Comparison of ENCODE assay signal across 1 cellular context in the genomic region with DNA sequence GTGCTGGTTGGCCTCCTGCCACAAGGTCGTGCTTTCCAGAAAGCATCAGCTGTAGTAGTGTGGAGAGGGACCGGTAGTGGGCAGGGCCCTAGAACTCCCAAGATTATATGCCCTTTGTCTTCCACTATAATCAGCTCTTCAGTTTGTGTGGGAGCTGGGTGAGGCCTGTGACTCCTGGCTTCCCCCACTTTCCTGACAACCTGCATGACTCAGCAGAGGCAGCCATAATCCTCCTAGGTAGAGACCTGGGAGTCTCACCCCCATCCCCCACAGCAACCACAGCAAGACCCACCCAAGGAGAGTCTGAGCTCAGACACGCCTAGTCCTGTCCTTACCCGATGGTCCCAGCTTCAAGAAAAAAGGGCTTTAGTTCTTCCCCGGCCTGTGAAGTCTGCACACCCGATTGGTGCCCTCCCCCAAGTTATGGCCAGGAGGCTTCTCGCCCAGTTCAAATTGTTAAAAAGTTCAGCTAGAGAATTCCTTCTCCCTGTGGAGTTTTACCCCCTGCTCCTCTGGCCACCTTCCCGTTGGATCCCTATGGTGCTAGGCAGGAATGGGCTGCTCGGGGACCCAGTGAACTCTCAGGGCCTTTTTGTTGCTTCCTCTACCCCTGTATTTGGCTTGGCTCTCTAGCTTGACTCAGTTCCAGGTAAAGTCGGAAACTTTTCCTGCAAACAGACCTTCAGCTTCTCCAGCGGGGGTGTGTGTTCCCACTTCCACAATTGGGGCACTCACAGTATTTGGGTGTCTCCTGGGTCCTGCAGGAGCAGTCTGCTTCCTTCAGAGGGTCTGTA.
TF ChIP-seq lines count a peak whose summit lies in the region.

No MANE protein-coding gene starts in this region.

TF ChIP-seq in WTC11, 78 proteins besides CTCF, POLR2A, EP300 and RAD21:
- 0 out of 2 replicates have a peak, but pooled peaks have one; percentile 46 for TF ChIP-seq NFE2L1 (CRISPR knock-in tag; IDR thresholded peaks at IDR 0.05)
- TF ChIP-seq, protein P1, sequence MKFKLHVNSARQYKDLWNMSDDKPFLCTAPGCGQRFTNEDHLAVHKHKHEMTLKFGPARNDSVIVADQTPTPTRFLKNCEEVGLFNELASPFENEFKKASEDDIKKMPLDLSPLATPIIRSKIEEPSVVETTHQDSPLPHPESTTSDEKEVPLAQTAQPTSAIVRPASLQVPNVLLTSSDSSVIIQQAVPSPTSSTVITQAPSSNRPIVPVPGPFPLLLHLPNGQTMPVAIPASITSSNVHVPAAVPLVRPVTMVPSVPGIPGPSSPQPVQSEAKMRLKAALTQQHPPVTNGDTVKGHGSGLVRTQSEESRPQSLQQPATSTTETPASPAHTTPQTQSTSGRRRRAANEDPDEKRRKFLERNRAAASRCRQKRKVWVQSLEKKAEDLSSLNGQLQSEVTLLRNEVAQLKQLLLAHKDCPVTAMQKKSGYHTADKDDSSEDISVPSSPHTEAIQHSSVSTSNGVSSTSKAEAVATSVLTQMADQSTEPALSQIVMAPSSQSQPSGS (CRISPR knock-in tag; IDR thresholded peaks at IDR 0.05; ENCODE audit: borderline replicate concordance, low read depth), result no peak
- no peak for TF ChIP-seq PREB (CRISPR knock-in tag; IDR thresholded peaks at IDR 0.05; ENCODE audit: borderline replicate concordance)
